ENCODE assay signal across 8 cellular contexts in the genomic region with DNA sequence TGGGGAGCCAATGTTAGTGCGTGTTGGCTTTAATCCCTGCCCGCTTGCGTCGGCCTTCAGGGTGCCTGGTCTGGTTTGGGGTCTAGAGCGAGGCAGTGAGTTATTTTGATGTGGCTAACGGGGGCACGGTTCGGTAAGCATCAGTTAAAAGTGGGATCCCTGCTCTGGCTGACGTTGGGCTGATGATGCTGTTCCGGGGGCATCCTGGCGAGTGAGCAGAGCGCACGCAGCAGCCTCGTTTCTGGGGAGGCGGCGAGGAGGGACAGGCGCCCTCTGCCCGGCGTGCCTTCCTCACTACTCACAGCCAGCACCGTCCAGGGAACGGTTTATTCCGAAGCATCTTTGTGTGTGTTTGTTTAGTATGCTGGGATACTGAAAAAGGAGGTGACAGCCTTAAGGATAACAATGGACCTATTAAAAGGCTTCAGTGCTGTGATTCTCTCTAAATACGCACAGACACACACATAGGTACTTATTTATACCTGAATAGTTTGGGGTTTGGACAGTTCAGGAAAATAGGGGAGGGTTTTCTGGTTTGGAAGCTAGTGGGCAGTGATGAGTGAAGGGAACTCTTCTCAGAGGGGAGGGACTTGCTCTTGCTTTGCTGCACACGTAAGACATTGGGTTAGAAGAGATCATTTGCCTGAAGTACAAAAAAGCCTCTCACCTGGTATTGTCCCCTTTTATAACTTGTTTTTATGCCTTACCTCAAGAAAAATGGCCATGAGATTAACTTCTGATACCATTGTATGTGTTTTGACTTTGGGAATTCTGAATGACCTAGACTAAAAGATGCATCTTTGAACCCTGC. TPM values are rescaled to one million over a fixed set of nuclear protein-coding genes. Genes with fewer than 3 reads are reported as not detected.
A peak's percentile ranks its signal among the peaks of the same experiment; 100 is the strongest.
DNase-seq lines count a peak whose midpoint lies in the region; ATAC-seq and TF ChIP-seq lines count a peak whose summit lies in the region.

No MANE protein-coding gene starts in this region.

- peaks cover 0 to 24% (median 0%) of the 10 kb centered on the region in 3 donors for H3K27me3 ChIP-seq in stomach

- TF ChIP-seq EP300 in stomach (IDR thresholded peaks at IDR 0.05) = no peak

- H3K9me3 ChIP-seq in stomach = no peaks in the 10 kb centered on the region

- H3K9me3 Mint-ChIP-seq in T-helper 2 cell treated with Interferon-gamma antibody and Interleukin-4, amounts not matched to agents 5 μg/mL and 100 μg/mL, for 36 hours = no peaks in the 10 kb centered on the region

- peaks cover 62% of the 10 kb centered on the region for H3K27me3 Mint-ChIP-seq in T-helper 2 cell treated with Interferon-gamma antibody and Interleukin-4, amounts not matched to agents 5 μg/mL and 100 μg/mL, for 36 hours (ENCODE audit: low read depth)

- peaks cover 23% of the 10 kb centered on the region for H3K4me1 Mint-ChIP-seq in T-helper 2 cell treated with Interferon-gamma antibody and Interleukin-4, amounts not matched to agents 5 μg/mL and 100 μg/mL, for 36 hours (ENCODE audit: low read depth)

- H3K4me1 ChIP-seq in stomach = peaks cover 35 to 87% (median 64%) of the 10 kb centered on the region in 4 donors

- no peaks in the 10 kb centered on the region for H3K36me3 ChIP-seq in stomach

- peak; percentile 23 for ATAC-seq in GM18861 (IDR thresholded peaks at IDR 0.05; ENCODE audit: unreplicated experiment)
- ATAC-seq in HG03159 (IDR thresholded peaks at IDR 0.05; ENCODE audit: unreplicated experiment) = peak; percentile 34

- no peaks in the 10 kb centered on the region for H3K36me3 Mint-ChIP-seq in T-helper 2 cell treated with Interferon-gamma antibody and Interleukin-4, amounts not matched to agents 5 μg/mL and 100 μg/mL, for 36 hours (ENCODE audit: low read depth)

- no peak for TF ChIP-seq POLR2A in stomach (IDR thresholded peaks at IDR 0.05)

- peak in 3 of 7 experiments; percentile 8 to 40 (median 31) for TF ChIP-seq CTCF in stomach (IDR thresholded peaks at IDR 0.05)

- peak overlapping the region; percentile 53 to 94 (median 87) for H3K27ac ChIP-seq in stomach

- peak overlapping the region; percentile 87 to 94 (median 90) for H3K4me3 ChIP-seq in stomach

- H3K27ac Mint-ChIP-seq in T-helper 2 cell treated with Interferon-gamma antibody and Interleukin-4, amounts not matched to agents 5 μg/mL and 100 μg/mL, for 36 hours = no peak overlapping the region

- DNase-seq in AG08396 (ENCODE audit: low spot score) = peak; percentile 61
- no peak for DNase-seq in T-helper 2 cell treated with Interferon-gamma antibody and Interleukin-4, amounts not matched to agents 5 μg/mL and 100 μg/mL, for 36 hours (ENCODE audit: low spot score)
- peak; percentile 64 for DNase-seq in ecto neural progenitor cell (ENCODE audit: low spot score)
- peak; percentile 73 for DNase-seq in medulla oblongata (ENCODE audit: extremely low spot score)
- DNase-seq in stomach = no peak
- no peak for DNase-seq in NCI-H128 (lab: John Stamatoyannopoulos, UW; ENCODE audit: unreplicated experiment)

- H3K4me3 Mint-ChIP-seq in T-helper 2 cell treated with Interferon-gamma antibody and Interleukin-4, amounts not matched to agents 5 μg/mL and 100 μg/mL, for 36 hours = peak overlapping the region; percentile 83

- WGBS in stomach, 5 donors = 1 to 3% (median 2%) methylated on average over 10 to 24 of the region's 24 CpGs

- intact Hi-C loops in stomach (cut with DNase I; ENCODE audit: low total_unique reads) = loop anchor here (10.0 kb wide), 1 partner anchor 427 kb away; no protein-coding TSS in a partner anchor

RNA-seq across cellular contexts. Expression of gene CRIM1, which starts 2.1 kb away (rescaled TPM):
- total RNA-seq in stomach = 100 to 1,000 TPM in 3 of 5 donors, 10 to 100 TPM in 2; 46.5 to 158 (median 104) TPM
- polyA plus RNA-seq in stomach = 1 to 10 TPM; 3.1 to 7.0 (median 6.7) TPM

Comparison
In these comparisons a context has a peak if more than half of its experiments do, and no peak if none do; other contexts are left out.
1. DNase-seq: peak in AG08396 (single experiment), ecto neural progenitor cell (single experiment) and medulla oblongata (single experiment); none in T-helper 2 cell treated with Interferon-gamma antibody and Interleukin-4, amounts not matched to agents 5 μg/mL and 100 μg/mL, for 36 hours (single experiment), stomach (single experiment) and NCI-H128 (single experiment).